ENCODE assay signal across 20 cellular contexts in genomic region chr7:104936546-104936945, GRCh38.
"Had no signal": no experiment of that assay in that cellular context is flagged by ENCODE, and none has a peak within 500 bp of the region (broad histone marks: within the 10 kb centered on the region; RNA-seq: fewer than 3 reads in every experiment).

No MANE protein-coding gene starts in this region.

- H3K36me3 Mint-ChIP-seq: WTC11 had no signal

- H3K27me3 Mint-ChIP-seq: activated CD4-positive, alpha-beta memory T cell treated with anti-CD3 and anti-CD28 coated beads, Interleukin-2, amount 10 ng/mL, durations not matched to agents 7 days and 5 days; activated CD8-positive, alpha-beta memory T cell treated with anti-CD3 and anti-CD28 coated beads, Interleukin-2, amount 10 ng/mL, durations not matched to agents 7 days and 5 days; naive thymus-derived CD4-positive, alpha-beta T cell; stimulated activated naive CD8-positive, alpha-beta T cell treated with anti-CD3 and anti-CD28 coated beads, Interleukin-15, Interleukin-2, amounts not matched to agents 100 ng/mL and 50 ng/mL, for 24 hours had no signal

- H3K9me3 ChIP-seq: body of pancreas, heart left ventricle, left ventricle myocardium inferior, mucosa of descending colon, neutrophil had no signal

- H3K27ac ChIP-seq: body of pancreas, heart left ventricle, left ventricle myocardium inferior, neutrophil had no signal

- H3K9me3 Mint-ChIP-seq: activated CD4-positive, alpha-beta memory T cell treated with anti-CD3 and anti-CD28 coated beads, Interleukin-2, amount 10 ng/mL, durations not matched to agents 7 days and 5 days; activated naive CD4-positive, alpha-beta T cell treated with anti-CD3 and anti-CD28 coated beads for 36 hours; activated T-helper 2 cell treated with anti-CD3 and anti-CD28 coated beads, Interferon-gamma antibody, Interleukin-2, Interleukin-4, amounts not matched to agents 10 μg/mL and 5 μg/mL and 100 μg/mL, durations not matched to agents 14 hours and 24 hours and 36 hours; stimulated activated naive CD8-positive, alpha-beta T cell treated with anti-CD3 and anti-CD28 coated beads, Interleukin-15, Interleukin-2, amounts not matched to agents 100 ng/mL and 50 ng/mL, for 24 hours had no signal

- H3K4me3 ChIP-seq: body of pancreas, heart left ventricle, left ventricle myocardium inferior, mucosa of descending colon had no signal

- H3K27me3 ChIP-seq: body of pancreas, heart left ventricle, neutrophil had no signal

- H3K4me3 Mint-ChIP-seq: activated CD4-positive, alpha-beta memory T cell treated with anti-CD3 and anti-CD28 coated beads, Interleukin-2, amount 10 ng/mL, durations not matched to agents 7 days and 5 days; activated CD8-positive, alpha-beta memory T cell treated with anti-CD3 and anti-CD28 coated beads, Interleukin-2, amount 10 ng/mL, durations not matched to agents 7 days and 5 days; activated naive CD4-positive, alpha-beta T cell treated with anti-CD3 and anti-CD28 coated beads for 36 hours; naive thymus-derived CD4-positive, alpha-beta T cell; stimulated activated naive CD8-positive, alpha-beta T cell treated with anti-CD3 and anti-CD28 coated beads, Interleukin-15, Interleukin-2, amounts not matched to agents 100 ng/mL and 50 ng/mL, for 24 hours; T-helper 2 cell treated with Interferon-gamma antibody and Interleukin-4, amounts not matched to agents 5 μg/mL and 100 μg/mL, for 36 hours; WTC11 had no signal

- H3K27ac Mint-ChIP-seq: activated CD4-positive, alpha-beta memory T cell treated with anti-CD3 and anti-CD28 coated beads, Interleukin-2, amount 10 ng/mL, durations not matched to agents 7 days and 5 days; activated CD8-positive, alpha-beta memory T cell treated with anti-CD3 and anti-CD28 coated beads, Interleukin-2, amount 10 ng/mL, durations not matched to agents 7 days and 5 days; activated naive CD4-positive, alpha-beta T cell treated with anti-CD3 and anti-CD28 coated beads for 36 hours; activated T-helper 2 cell treated with anti-CD3 and anti-CD28 coated beads, Interferon-gamma antibody, Interleukin-2, Interleukin-4, amounts not matched to agents 10 μg/mL and 5 μg/mL and 100 μg/mL, durations not matched to agents 14 hours and 24 hours and 36 hours; stimulated activated naive CD8-positive, alpha-beta T cell treated with anti-CD3 and anti-CD28 coated beads, Interleukin-15, Interleukin-2, amounts not matched to agents 100 ng/mL and 50 ng/mL, for 24 hours; T-helper 2 cell treated with Interferon-gamma antibody and Interleukin-4, amounts not matched to agents 5 μg/mL and 100 μg/mL, for 36 hours; WTC11 had no signal

- H3K36me3 ChIP-seq: heart left ventricle, left ventricle myocardium inferior, neutrophil had no signal

- DNase-seq: activated CD4-positive, alpha-beta memory T cell treated with anti-CD3 and anti-CD28 coated beads, Interleukin-2, amount 10 ng/mL, durations not matched to agents 7 days and 5 days; activated CD4-positive, alpha-beta T cell treated with anti-CD3 and anti-CD28 coated beads for 4 hours; activated CD8-positive, alpha-beta memory T cell treated with anti-CD3 and anti-CD28 coated beads, Interleukin-2, amount 10 ng/mL, durations not matched to agents 7 days and 5 days; activated naive CD4-positive, alpha-beta T cell treated with anti-CD3 and anti-CD28 coated beads for 36 hours; activated T-cell treated with anti-CD3 and anti-CD28 coated beads, Interleukin-2, amount 50 U/mL, for 1 hour; body of pancreas; erythroblast; heart left ventricle; kidney; left ventricle myocardium inferior; mammary epithelial cell; mucosa of descending colon; naive thymus-derived CD4-positive, alpha-beta T cell; stimulated activated CD4-positive, alpha-beta T cell treated with anti-CD3 and anti-CD28 coated beads, Interleukin-1b, Interleukin-23, amount 100 ng/mL, for 48 hours; trophoblast cell had no signal
